ENCODE assay signal across 8 cellular contexts in the genomic region with DNA sequence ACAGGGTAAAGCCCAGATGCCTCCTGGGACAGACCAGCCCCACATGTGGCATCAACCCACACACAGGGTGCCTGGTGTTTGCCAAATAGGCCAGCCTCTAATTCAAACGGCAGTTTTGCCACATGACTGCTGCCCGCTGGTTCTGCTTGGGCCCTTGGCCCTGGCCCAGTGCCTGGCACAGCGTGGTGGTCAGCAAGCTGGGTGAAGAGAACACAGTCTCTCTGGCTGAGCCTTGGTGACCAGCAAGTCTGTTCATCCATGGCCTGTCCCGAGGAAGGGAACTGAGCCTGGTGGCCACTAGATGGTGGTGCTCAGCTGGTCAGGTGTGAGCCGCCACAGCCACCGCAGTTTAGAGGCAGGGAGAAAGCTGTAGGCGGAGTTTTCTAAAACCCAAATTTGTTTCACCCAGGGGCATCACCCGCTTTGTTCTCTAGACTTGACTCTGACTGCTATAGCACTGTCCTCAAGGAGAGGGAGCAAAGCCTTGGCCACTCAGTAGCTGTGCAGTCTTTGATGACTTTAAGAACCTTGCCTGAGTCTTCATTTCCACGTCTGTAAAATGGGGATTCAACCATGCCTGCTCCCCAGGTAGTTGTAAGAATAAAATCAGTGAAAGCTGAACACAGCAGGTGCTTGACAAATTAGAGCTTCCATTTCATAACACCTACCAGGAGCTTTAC. TPM values are rescaled to one million over a fixed set of nuclear protein-coding genes. Genes with fewer than 3 reads are reported as not detected.
DNase-seq lines count a peak whose midpoint lies in the region; ATAC-seq and TF ChIP-seq lines count a peak whose summit lies in the region.

No MANE protein-coding gene starts in this region.

- peak; percentile 66 for ATAC-seq in GM19397 (IDR thresholded peaks at IDR 0.05; ENCODE audit: unreplicated experiment)
- ATAC-seq in gastroesophageal sphincter: peak; percentile 90
- ATAC-seq in omental fat pad (ENCODE audit: low FRiP score): peak; percentile 78

- H3K27ac ChIP-seq in gastroesophageal sphincter (no peak overlapping the region), transverse colon (no peak overlapping the region)

- H3K27ac Mint-ChIP-seq in CD14-positive monocyte: no peak overlapping the region

- TF ChIP-seq EP300 in gastroesophageal sphincter (IDR thresholded peaks at IDR 0.05) (no peak), transverse colon (IDR thresholded peaks at IDR 0.05; ENCODE audit: low read depth) (no peak)

- DNase-seq in CD14-positive monocyte (ENCODE audit: low spot score) (peak; percentile 76), SHP77 treated with DMSO at 0.1 percent for 48 hours (lab: John Stamatoyannopoulos, UW) (peak; percentile 51), omental fat pad (ENCODE audit: low spot score) (peak; percentile 48), transverse colon (peak; percentile 79)
- peak; percentile 81 for DNase-seq in activated effector memory CD4-positive, alpha-beta T cell treated with anti-CD3 and anti-CD28 coated beads, Interleukin-2, amount 50 U/mL, for 16 hours

- H3K4me3 Mint-ChIP-seq in CD14-positive monocyte: no peak overlapping the region

- H3K27me3 ChIP-seq in gastroesophageal sphincter (no peaks in the 10 kb centered on the region), transverse colon (peaks cover 13% of the 10 kb centered on the region)

- peaks cover 3 to 6% of the 10 kb centered on the region in 2 donors for H3K36me3 Mint-ChIP-seq in CD14-positive monocyte

- H3K4me3 ChIP-seq in gastroesophageal sphincter (no peak overlapping the region), transverse colon (no peak overlapping the region)

- TF ChIP-seq CTCF in CD14-positive monocyte (IDR thresholded peaks at IDR 0.05) (peak; percentile 78), LNCAP (IDR thresholded peaks at IDR 0.05) (peak; percentile 90), gastroesophageal sphincter (IDR thresholded peaks at IDR 0.05) (peak in 3 of 4 experiments; percentile 94 to 95 (median 95)), omental fat pad (IDR thresholded peaks at IDR 0.05) (peak in 1 of 3 donors; percentile 56), transverse colon (IDR thresholded peaks at IDR 0.05) (peak; percentile 73 to 89 (median 80))

- in situ Hi-C loops in transverse colon (cut with MboI; ENCODE audit: low pct_ligation_motif_present in 1 of 4, low pct_unique_long_range_greater_than_20kb in 1 of 4, low sequenced_read_pairs in 3 of 4): loop anchor here (5.0 to 10.0 kb wide), 5 partner anchors 85 to 185 kb away; no protein-coding TSS in a partner anchor

- H3K4me1 ChIP-seq in gastroesophageal sphincter (peaks cover 0 to 35% (median 14%) of the 10 kb centered on the region in 3 donors), transverse colon (peaks cover 0 to 8% (median 2%) of the 10 kb centered on the region in 4 donors)

- H3K9me3 Mint-ChIP-seq in CD14-positive monocyte: peaks cover 0 to 3% (median 0%) of the 10 kb centered on the region in 7 donors

- WGBS in gastroesophageal sphincter (ENCODE audit: low coverage in 1 of 2), 2 donors: 11 to 19% methylated on average over 1 to 4 of the region's 9 CpGs
- WGBS in transverse colon (ENCODE audit: low coverage in 1 of 2), 2 donors: 4% methylated on average over 9 of the region's 9 CpGs; no CpG with 5 or more reads in 1 of the 2 donors

- H3K9me3 ChIP-seq in gastroesophageal sphincter (no peaks in the 10 kb centered on the region), transverse colon (no peaks in the 10 kb centered on the region)

- no peaks in the 10 kb centered on the region for H3K36me3 ChIP-seq in gastroesophageal sphincter
- H3K36me3 ChIP-seq in transverse colon: no peaks in the 10 kb centered on the region

- H3K27me3 Mint-ChIP-seq in CD14-positive monocyte (ENCODE audit: low read depth in 3 of 3): peaks cover 23 to 30% (median 25%) of the 10 kb centered on the region in 3 donors

- TF ChIP-seq POLR2A in gastroesophageal sphincter (IDR thresholded peaks at IDR 0.05) (no peak), transverse colon (IDR thresholded peaks at IDR 0.05) (no peak)

- peaks cover 16% of the 10 kb centered on the region for H3K4me1 Mint-ChIP-seq in CD14-positive monocyte

- intact Hi-C loops in CD14-positive monocyte (cut with micrococcal nuclease): loop anchor here (1.0 to 10.0 kb wide), 4 partner anchors 102 to 179 kb away; no protein-coding TSS in a partner anchor
- intact Hi-C loops in transverse colon (cut with DNase I; ENCODE audit: low total_unique reads): loop anchor here (2.0 to 10.0 kb wide), 2 partner anchors 103 to 185 kb away; no protein-coding TSS in a partner anchor

RNA-seq across cellular contexts. Expression of gene GFAP, which starts 4.7 kb away (rescaled TPM):
- under 1 TPM; 0.18 to 0.33 TPM for polyA plus RNA-seq in CD14-positive monocyte
- 1 to 10 TPM in 2 of 4 donors, under 1 TPM in 1, not detected in 1; 0.77 to 3.8 (median 1.1) TPM for total RNA-seq in gastroesophageal sphincter
- 1 to 10 TPM; 1.4 to 4.1 (median 2.9) TPM for total RNA-seq in omental fat pad
- total RNA-seq in transverse colon: under 1 TPM in 1 of 4 donors, not detected in 3; 0.68 TPM

RNA-seq across cellular contexts. Expression of gene EFTUD2, which starts 20.8 kb away (rescaled TPM):
- polyA plus RNA-seq in CD14-positive monocyte: 100 to 1,000 TPM; 104 to 144 TPM
- total RNA-seq in gastroesophageal sphincter (10 to 100 TPM; 45.1 to 71.2 (median 57.8) TPM), omental fat pad (100 to 1,000 TPM in 1 of 4 donors, 10 to 100 TPM in 3; 62.5 to 131 (median 75.0) TPM), transverse colon (100 to 1,000 TPM in 1 of 4 donors, 10 to 100 TPM in 3; 37.4 to 136 (median 65.4) TPM)

RNA-seq across cellular contexts. Expression of gene KIF18B, which starts 27.5 kb away (rescaled TPM):
- polyA plus RNA-seq in CD14-positive monocyte: not detected
- total RNA-seq in gastroesophageal sphincter (under 1 TPM in 3 of 4 donors, not detected in 1; 0.08 to 0.35 (median 0.27) TPM), omental fat pad (under 1 TPM in 1 of 4 donors, not detected in 3; 0.72 TPM), transverse colon (1 to 10 TPM in 3 of 4 donors, under 1 TPM in 1; 0.82 to 7.6 (median 3.7) TPM)

RNA-seq across cellular contexts. Expression of gene C1QL1, which starts 48.1 kb away (rescaled TPM):
- not detected for polyA plus RNA-seq in CD14-positive monocyte
- 1 to 10 TPM; 4.1 to 7.1 (median 5.0) TPM for total RNA-seq in gastroesophageal sphincter
- 10 to 100 TPM in 2 of 4 donors, 1 to 10 TPM in 1, not detected in 1; 9.2 to 24.2 (median 10.4) TPM for total RNA-seq in omental fat pad
- total RNA-seq in transverse colon: 1 to 10 TPM in 2 of 4 donors, under 1 TPM in 1, not detected in 1; 0.55 to 6.8 (median 1.1) TPM
